ENCODE assay signal across 30 cellular contexts in genomic region chr13:84255226-84255625, GRCh38.
"Had no signal": no experiment of that assay in that cellular context is flagged by ENCODE, and none has a peak within 500 bp of the region (broad histone marks: within the 10 kb centered on the region; RNA-seq: fewer than 3 reads in every experiment).

No MANE protein-coding gene starts in this region.

- H3K36me3 Mint-ChIP-seq: naive B cell had no signal

- H3K27me3 Mint-ChIP-seq: naive B cell; stimulated activated naive CD8-positive, alpha-beta T cell treated with anti-CD3 and anti-CD28 coated beads, Interleukin-15, amount 100 ng/mL, for 72 hours had no signal

- H3K27ac ChIP-seq: coronary artery, esophagus squamous epithelium, gastrocnemius medialis, neural progenitor cell, prostate gland, right atrium auricular region, suprapubic skin, thyroid gland, vagina had no signal

- H3K27me3 ChIP-seq: esophagus squamous epithelium, gastrocnemius medialis, neural progenitor cell, right atrium auricular region, suprapubic skin, thyroid gland, vagina had no signal

- H3K9me3 ChIP-seq: esophagus squamous epithelium, gastrocnemius medialis, prostate gland, right atrium auricular region, suprapubic skin, thyroid gland, vagina had no signal

- ATAC-seq: gastrocnemius medialis; left lobe of liver; mucosa of descending colon; sciatic nerve; stimulated activated naive CD8-positive, alpha-beta T cell treated with anti-CD3 and anti-CD28 coated beads, Interleukin-15, amount 100 ng/mL, for 72 hours had no signal

- H3K36me3 ChIP-seq: esophagus squamous epithelium, gastrocnemius medialis, neural progenitor cell, prostate gland, right atrium auricular region, suprapubic skin, thyroid gland, vagina had no signal

- H3K4me3 Mint-ChIP-seq: mesothelial cell of epicardium; nephron; neural progenitor cell; stimulated activated naive CD8-positive, alpha-beta T cell treated with anti-CD3 and anti-CD28 coated beads, Interleukin-15, amount 100 ng/mL, for 72 hours had no signal

- H3K4me3 ChIP-seq: coronary artery, esophagus squamous epithelium, gastrocnemius medialis, mucosa of descending colon, neural progenitor cell, prostate gland, right atrium auricular region, smooth muscle cell, suprapubic skin, thyroid gland, vagina had no signal

- H3K4me2 ChIP-seq: neural progenitor cell, smooth muscle cell had no signal

- H3K9ac ChIP-seq: neural progenitor cell had no signal

- H3K4me1 ChIP-seq: esophagus squamous epithelium, gastrocnemius medialis, neural progenitor cell, prostate gland, right atrium auricular region, suprapubic skin, thyroid gland, vagina had no signal

- H3K4me1 Mint-ChIP-seq: mesothelial cell of epicardium; naive B cell; nephron; neural progenitor cell; stimulated activated naive CD8-positive, alpha-beta T cell treated with anti-CD3 and anti-CD28 coated beads, Interleukin-15, amount 100 ng/mL, for 72 hours had no signal

- H3K27ac Mint-ChIP-seq: mesothelial cell of epicardium; naive B cell; nephron; neural progenitor cell; stimulated activated naive CD8-positive, alpha-beta T cell treated with anti-CD3 and anti-CD28 coated beads, Interleukin-15, amount 100 ng/mL, for 72 hours had no signal

- DNase-seq: dermis blood vessel endothelial cell; effector memory CD4-positive, alpha-beta T cell; erythroblast; esophagus squamous epithelium; foreskin fibroblast; gastrocnemius medialis; head of caudate nucleus; mesenchymal stem cell; mucosa of descending colon; naive B cell; nucleus accumbens; stimulated activated CD4-positive, alpha-beta T cell treated with anti-CD3 and anti-CD28 coated beads, Interleukin-12 subunit alpha, Interleukin-12 subunit beta, amount 100 ng/mL, for 4 hours; stimulated activated CD4-positive, alpha-beta T cell treated with anti-CD3 and anti-CD28 coated beads, Interleukin-1b, Interleukin-23, amount 100 ng/mL, for 48 hours; stimulated activated CD4-positive, alpha-beta T cell treated with anti-CD3 and anti-CD28 coated beads, Interleukin-4, amount 100 ng/mL, for 1 hour; stimulated activated CD8-positive, alpha-beta memory T cell treated with anti-CD3 and anti-CD28 coated beads, Interleukin-4, amount 100 ng/mL, for 48 hours; stimulated activated naive CD4-positive, alpha-beta T cell; stimulated activated naive CD8-positive, alpha-beta T cell treated with anti-CD3 and anti-CD28 coated beads, Interleukin-15, amount 100 ng/mL, for 72 hours; thyroid gland; trophoblast cell had no signal
